21 cellular contexts compared by ENCODE assay signal in the genomic region with DNA sequence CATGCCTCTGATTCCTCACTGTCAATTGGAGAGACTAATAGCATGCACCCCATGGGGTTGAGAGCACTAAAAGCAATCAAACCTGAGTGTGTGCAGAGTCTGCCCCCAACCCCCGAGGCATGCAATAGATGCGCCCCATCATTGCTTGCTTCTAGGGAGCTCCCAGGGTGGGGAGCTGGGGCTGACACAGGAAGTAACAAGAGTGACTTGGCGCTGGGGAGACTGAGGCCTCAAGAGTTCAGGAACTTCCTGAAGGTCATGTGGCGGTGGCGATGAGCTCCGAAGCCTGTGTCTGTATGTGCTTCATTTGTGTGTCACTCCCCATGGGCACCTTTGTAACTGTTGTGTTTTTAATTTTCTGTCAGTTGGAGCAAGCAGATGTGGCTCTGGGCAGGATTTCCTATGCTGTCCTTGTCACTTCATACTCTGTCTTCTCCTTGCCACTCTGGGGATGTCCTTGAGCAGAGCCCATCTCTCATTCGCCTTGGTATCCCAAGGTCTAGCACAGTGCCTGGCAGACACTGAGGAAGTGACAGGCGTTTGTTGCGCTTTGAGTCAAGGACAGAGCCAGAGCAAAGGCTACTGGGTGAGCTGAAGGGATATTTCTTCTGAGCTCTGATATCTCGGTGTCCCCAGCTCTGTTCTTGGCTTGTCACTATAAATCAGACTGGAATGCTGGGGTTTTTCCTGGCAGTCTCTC.
A peak's percentile ranks its signal among the peaks of the same experiment; 100 is the strongest.
DNase-seq lines count a peak whose midpoint lies in the region; ATAC-seq and TF ChIP-seq lines count a peak whose summit lies in the region.
"Had no signal": no experiment of that assay in that cellular context is flagged by ENCODE, and none has a peak within 500 bp of the region (broad histone marks: within the 10 kb centered on the region; RNA-seq: fewer than 3 reads in every experiment).

No MANE protein-coding gene starts in this region.

- peak overlapping the region; percentile 77 for H2AK5ac ChIP-seq in IMR-90 (ENCODE audit: low read depth, low read length)

- peak overlapping the region; percentile 68 for H2BK120ac ChIP-seq in IMR-90 (ENCODE audit: low read depth, low read length)

- H3K27ac ChIP-seq in IMR-90 (ENCODE audit: insufficient read depth, low read length): no peak overlapping the region
- H3K27ac ChIP-seq in right cardiac atrium (ENCODE audit: low read length): peak overlapping the region; percentile 83
- H3K27ac ChIP-seq in psoas muscle: peak overlapping the region; percentile 76
- H3K27ac ChIP-seq: SK-N-MC, VCaP had no signal

- H3K14ac ChIP-seq in IMR-90 (replicated peaks; ENCODE audit: low read depth, low read length): peak overlapping the region; percentile 80

- peaks cover 82% of the 10 kb centered on the region for H4K20me1 ChIP-seq in IMR-90 (ENCODE audit: insufficient read depth, low read length)

- peak overlapping the region; percentile 79; the same call in 1 of the 2 replicates for H3K18ac ChIP-seq in IMR-90 (ENCODE audit: low read depth, low read length)

- peak overlapping the region; percentile 1 to 59; a peak in 2 of 4 replicates for H4K8ac ChIP-seq in IMR-90 (ENCODE audit: low read depth in 2 of 2, low read length in 2 of 2)

- peak overlapping the region; percentile 95 for H3K27ac Mint-ChIP-seq in chondrocyte (ENCODE audit: unreplicated experiment)
- H3K27ac Mint-ChIP-seq: activated CD4-positive, alpha-beta T cell treated with anti-CD3 and anti-CD28 coated beads, Interleukin-2, amount 10 ng/mL, durations not matched to agents 24 days and 14 days; activated naive CD4-positive, alpha-beta T cell treated with anti-CD3 and anti-CD28 coated beads for 36 hours; T-helper 2 cell treated with Interferon-gamma antibody and Interleukin-4, amounts not matched to agents 5 μg/mL and 100 μg/mL, for 36 hours had no signal

- peak overlapping the region; percentile 57; the same call in 1 of the 2 replicates for H4K5ac ChIP-seq in IMR-90 (ENCODE audit: low read depth, low read length)

- no peak overlapping the region for H3K56ac ChIP-seq in IMR-90 (ENCODE audit: extremely low read depth, insufficient read depth, low read length)

- POLR2A ChIA-PET in IMR-90 (lab: Charles Lee; ENCODE audit: unreplicated experiment): no interaction called here

- dilution Hi-C loops in IMR-90 (cut with HindIII; ENCODE audit: low sequenced_read_pairs, unreplicated experiment): no loop called here

- no peak overlapping the region for H3K4me2 ChIP-seq in IMR-90 (ENCODE audit: low read depth, low read length)
- H3K4me2 ChIP-seq: hepatocyte had no signal

- H3K4me1 ChIP-seq in IMR-90 (ENCODE audit: control insufficient read depth, insufficient read depth, low read length) (peaks cover 30% of the 10 kb centered on the region), right cardiac atrium (ENCODE audit: control insufficient read depth, insufficient read depth, low read length) (peaks cover 12% of the 10 kb centered on the region), psoas muscle (peaks cover 64% of the 10 kb centered on the region)

- no peak for DNase-seq in IMR-90
- peak; percentile 47 for DNase-seq in chondrocyte (ENCODE audit: low spot score)
- peak in 1 of 3 donors; percentile 27 for DNase-seq in right cardiac atrium
- DNase-seq in psoas muscle: no peak
- DNase-seq in stimulated activated CD4-positive, alpha-beta T cell treated with anti-CD3 and anti-CD28 coated beads, Interleukin-12 subunit alpha, Interleukin-12 subunit beta, amount 100 ng/mL, for 4 hours: no peak
- DNase-seq in NCI-H748 treated with DMSO at 0.1 percent for 48 hours (lab: John Stamatoyannopoulos, UW): no peak
- DNase-seq: activated CD4-positive, alpha-beta T cell treated with anti-CD3 and anti-CD28 coated beads, Interleukin-2, amount 10 ng/mL, durations not matched to agents 24 days and 14 days; activated naive CD4-positive, alpha-beta T cell treated with anti-CD3 and anti-CD28 coated beads for 36 hours; activated T-cell treated with anti-CD3 and anti-CD28 coated beads, Interleukin-2, amount 50 U/mL, for 48 hours; anterior cingulate cortex; erythroblast; nucleus accumbens; stimulated activated naive CD8-positive, alpha-beta T cell treated with anti-CD3 and anti-CD28 coated beads, Interleukin-15, Interleukin-2, amounts not matched to agents 100 U/mL and 50 U/mL, for 24 hours had no signal

- peak overlapping the region; percentile 34; the same call in 1 of the 2 replicates for H2BK20ac ChIP-seq in IMR-90 (ENCODE audit: low read depth, low read length)

- H4K91ac ChIP-seq in IMR-90 (ENCODE audit: insufficient read depth, low read depth, low read length): peak overlapping the region; percentile 66; the same call in 1 of the 2 replicates

- no peaks in the 10 kb centered on the region for H3K27me3 Mint-ChIP-seq in chondrocyte (ENCODE audit: low read depth)
- H3K27me3 Mint-ChIP-seq: activated CD4-positive, alpha-beta T cell treated with anti-CD3 and anti-CD28 coated beads, Interleukin-2, amount 10 ng/mL, durations not matched to agents 24 days and 14 days had no signal

- H3K27me3 ChIP-seq in IMR-90 (ENCODE audit: control insufficient read depth, insufficient read depth, low read length): no peaks in the 10 kb centered on the region
- no peaks in the 10 kb centered on the region for H3K27me3 ChIP-seq in right cardiac atrium (ENCODE audit: control insufficient read depth, insufficient read depth)
- H3K27me3 ChIP-seq in psoas muscle (ENCODE audit: insufficient read depth in 3 of 3, low read length in 2 of 3): no peaks in the 10 kb centered on the region
- H3K27me3 ChIP-seq: hepatocyte had no signal

- CTCF ChIA-PET in IMR-90 (lab: Yijun Ruan, JAX): no interaction called here

- peaks cover 9% of the 10 kb centered on the region for H3K36me3 Mint-ChIP-seq in chondrocyte (ENCODE audit: low read depth)

- H3K4ac ChIP-seq in IMR-90 (ENCODE audit: low read depth, low read length): peak overlapping the region; percentile 64

- no peak overlapping the region for H2AFZ ChIP-seq in IMR-90 (replicated peaks; ENCODE audit: low read length, poor library complexity)
- H2AFZ ChIP-seq: hepatocyte had no signal

- peaks cover 43% of the 10 kb centered on the region for H3K9me1 ChIP-seq in IMR-90 (ENCODE audit: insufficient read depth, low read length)

- H2BK5ac ChIP-seq in IMR-90 (ENCODE audit: low read depth, low read length, poor library complexity, severe bottlenecking): peak overlapping the region; percentile 66

- WGBS in IMR-90 (ENCODE audit: extremely low coverage in 2 of 2, insufficient read length in 1 of 2), 2 experiments: 82% methylated on average over 2 of the region's 10 CpGs; no CpG with 5 or more reads in 1 of the 2 experiments
- whole genome bisulfite sequencing in right cardiac atrium: 69% methylated on average over 10 of the region's 10 CpGs
- WGBS in psoas muscle, 3 donors: 64 to 77% (median 70%) methylated on average over 10 of the region's 10 CpGs

- in situ Hi-C loops in IMR-90 (cut with MboI; ENCODE audit: low sequenced_read_pairs): no loop called here

- no peak overlapping the region for H3K4me3 ChIP-seq in IMR-90 (ENCODE audit: insufficient read depth, low read depth, low read length)
- no peak overlapping the region for H3K4me3 ChIP-seq in right cardiac atrium (ENCODE audit: low read length)
- no peak overlapping the region for H3K4me3 ChIP-seq in psoas muscle
- H3K4me3 ChIP-seq: hepatocyte, lung, SK-N-MC had no signal

- H3K36me3 ChIP-seq in IMR-90 (ENCODE audit: control insufficient read depth, insufficient read depth, low read length): peaks cover 13% of the 10 kb centered on the region
- H3K36me3 ChIP-seq in psoas muscle (ENCODE audit: insufficient read depth in 1 of 2, low read depth in 1 of 2): no peaks in the 10 kb centered on the region

- peak overlapping the region; percentile 37 for H2AK9ac ChIP-seq in IMR-90 (replicated peaks; ENCODE audit: low read depth, low read length, poor library complexity)

- TF ChIP-seq CTCF in IMR-90 (conservative IDR thresholded peaks at IDR 0.05; ENCODE audit: low read depth, low read length): no peak
- no peak for TF ChIP-seq CTCF in chondrocyte (IDR thresholded peaks at IDR 0.05)
- TF ChIP-seq CTCF in psoas muscle (IDR thresholded peaks at IDR 0.05): no peak

- no peak overlapping the region; the same call in 1 of the 3 replicates for H2BK15ac ChIP-seq in IMR-90 (ENCODE audit: low read depth, low read length)

- peaks cover 60 to 95% of the 10 kb centered on the region in 2 experiments for H3K79me1 ChIP-seq in IMR-90 (ENCODE audit: low read depth in 1 of 2, low read length in 2 of 2)

- H3K4me1 Mint-ChIP-seq in chondrocyte (ENCODE audit: low read depth): peaks cover 68% of the 10 kb centered on the region
- H3K4me1 Mint-ChIP-seq: activated CD4-positive, alpha-beta T cell treated with anti-CD3 and anti-CD28 coated beads, Interleukin-2, amount 10 ng/mL, durations not matched to agents 24 days and 14 days had no signal

- peak overlapping the region; percentile 1 for H3K4me3 Mint-ChIP-seq in chondrocyte (ENCODE audit: unreplicated experiment)
- H3K4me3 Mint-ChIP-seq: activated CD4-positive, alpha-beta T cell treated with anti-CD3 and anti-CD28 coated beads, Interleukin-2, amount 10 ng/mL, durations not matched to agents 24 days and 14 days; activated naive CD4-positive, alpha-beta T cell treated with anti-CD3 and anti-CD28 coated beads for 36 hours; T-helper 2 cell treated with Interferon-gamma antibody and Interleukin-4, amounts not matched to agents 5 μg/mL and 100 μg/mL, for 36 hours had no signal

- no peak for TF ChIP-seq POLR2A in IMR-90 (IDR thresholded peaks at IDR 0.05; ENCODE audit: low read depth, low read length)

- H3K9me3 Mint-ChIP-seq in chondrocyte (ENCODE audit: low read depth): no peaks in the 10 kb centered on the region
- H3K9me3 Mint-ChIP-seq: activated naive CD4-positive, alpha-beta T cell treated with anti-CD3 and anti-CD28 coated beads for 36 hours; T-helper 2 cell treated with Interferon-gamma antibody and Interleukin-4, amounts not matched to agents 5 μg/mL and 100 μg/mL, for 36 hours had no signal

- TF ChIP-seq RAD21 in IMR-90 (IDR thresholded peaks at IDR 0.05; ENCODE audit: low read length): no peak

- no peak overlapping the region for H3K9ac ChIP-seq in IMR-90 (ENCODE audit: low read depth, low read length)

- intact Hi-C loops in IMR-90 (cut with micrococcal nuclease): loop anchor here (10.0 kb wide), 1 partner anchor 65 kb away; no protein-coding TSS in a partner anchor
- intact Hi-C loops in right cardiac atrium (cut with DNase I): loop anchor here in 1 of 4 donors (5.0 kb wide), 1 partner anchor 58 kb away; no protein-coding TSS in a partner anchor
- intact Hi-C loops in psoas muscle (cut with DNase I): loop anchor here in 1 of 2 donors (5.0 kb wide), 1 partner anchor 62 kb away; no protein-coding TSS in a partner anchor

- peak overlapping the region; percentile 77 for H3K23ac ChIP-seq in IMR-90 (ENCODE audit: low read depth, low read length)

- no TSS peak for BruUV-seq in IMR-90 (replicated peaks; lab: Mats Ljungman, UMichigan)

- H3K9me3 ChIP-seq in IMR-90 (ENCODE audit: control insufficient read depth, insufficient read depth, low read length): no peaks in the 10 kb centered on the region
- H3K9me3 ChIP-seq in right cardiac atrium (ENCODE audit: control insufficient read depth, low read length): no peaks in the 10 kb centered on the region
- no peaks in the 10 kb centered on the region for H3K9me3 ChIP-seq in psoas muscle

- no peak; the same call in 1 of the 2 replicates for ATAC-seq in IMR-90 (ENCODE audit: low read depth)
- peak; percentile 55 to 61 for ATAC-seq in right cardiac atrium
- ATAC-seq in psoas muscle: peak; percentile 38 to 64 (median 56)
- ATAC-seq in GM18909 (IDR thresholded peaks at IDR 0.05; ENCODE audit: poor library complexity, unreplicated experiment): no peak
- ATAC-seq in HG03175 (IDR thresholded peaks at IDR 0.05; ENCODE audit: unreplicated experiment): no peak
- ATAC-seq: HCT116; stimulated activated naive CD8-positive, alpha-beta T cell treated with anti-CD3 and anti-CD28 coated beads, Interleukin-15, Interleukin-2, amounts not matched to agents 100 U/mL and 50 U/mL, for 24 hours had no signal

Comparison
In these comparisons a context has a peak if more than half of its experiments do, and no peak if none do; other contexts are left out.
1. ATAC-seq: peak in right cardiac atrium (2 of 2) and psoas muscle (4 of 4); none in IMR-90 (single experiment), GM18909 (single experiment) and HG03175 (single experiment).